In the genomic region with DNA sequence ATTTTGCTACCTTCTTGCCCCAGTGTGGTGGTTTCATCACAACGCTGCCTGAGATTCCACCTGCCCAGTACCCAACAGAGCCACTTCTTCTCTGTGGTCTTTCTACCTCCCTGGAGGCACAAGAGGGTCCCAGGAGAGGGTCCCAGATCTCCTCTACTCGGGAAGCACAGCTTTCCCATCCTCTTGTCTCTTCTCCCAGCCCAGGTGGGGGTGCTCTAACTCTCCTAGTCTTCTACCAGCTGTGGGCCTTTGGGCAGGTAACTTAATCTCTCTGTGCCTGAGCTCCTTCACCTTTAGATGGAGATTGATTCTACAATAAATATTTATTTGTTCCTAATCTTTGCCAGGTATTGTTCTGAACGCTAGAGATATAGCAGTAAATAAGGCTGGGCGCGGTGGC, we compare ENCODE assay signal across 16 cellular contexts. TPM values are rescaled to one million over a fixed set of nuclear protein-coding genes. Genes with fewer than 3 reads are reported as not detected.
DNase-seq lines count a peak whose midpoint lies in the region; ATAC-seq, FAIRE-seq and TF ChIP-seq lines count a peak whose summit lies in the region.
"Had no signal": no experiment of that assay in that cellular context is flagged by ENCODE, and none has a peak within 500 bp of the region (broad histone marks: within the 10 kb centered on the region; RNA-seq: fewer than 3 reads in every experiment).

No MANE protein-coding gene starts in this region.

- intact Hi-C loops in Caco-2 (cut with micrococcal nuclease; ENCODE audit: unreplicated experiment) (no loop called here), GM12878 (cut with micrococcal nuclease; ENCODE audit: unreplicated experiment) (no loop called here)

- TF ChIP-seq EP300 in Ishikawa (IDR thresholded peaks at IDR 0.05; ENCODE audit: borderline replicate concordance) = no peak
- TF ChIP-seq EP300 in GM12878 (IDR thresholded peaks at IDR 0.05; ENCODE audit: borderline replicate concordance in 1 of 2, control insufficient read depth in 1 of 2, low read depth in 2 of 2, low read length in 2 of 2) = no peak

- H3K23ac ChIP-seq in neuronal stem cell (ENCODE audit: low read depth, low read length, poor library complexity) = no peak overlapping the region

- ATAC-seq in GM12878 = no peak

- H3K27ac ChIP-seq in GM12878 (ENCODE audit: control insufficient read depth, insufficient read depth) = no peak overlapping the region
- no peak overlapping the region for H3K27ac ChIP-seq in neuronal stem cell (replicated peaks; ENCODE audit: low read length)

- H3K4me3 ChIP-seq in Caco-2 (ENCODE audit: low read depth, low read length) = no peak overlapping the region
- no peak overlapping the region for H3K4me3 ChIP-seq in GM12878
- H3K4me3 ChIP-seq in neuronal stem cell (ENCODE audit: low read length in 2 of 2) = no peak overlapping the region
- H3K4me3 ChIP-seq: BLaER1 treated with 17β-estradiol and CSF1 and Interleukin-3, amounts not matched to agents 10 nM and 100 nM had no signal

- H3K79me1 ChIP-seq in neuronal stem cell (ENCODE audit: low read depth, low read length) = no peaks in the 10 kb centered on the region

- no peak overlapping the region for H3K4ac ChIP-seq in neuronal stem cell (ENCODE audit: low read length)

- H3K9me3 ChIP-seq in Caco-2 = no peaks in the 10 kb centered on the region
- no peaks in the 10 kb centered on the region; the same call in 2 of the 3 replicates for H3K9me3 ChIP-seq in GM12878 (replicated peaks; ENCODE audit: control insufficient read depth, insufficient read depth, low read length)
- H3K9me3 ChIP-seq in neuronal stem cell (replicated peaks in 1 of 2; ENCODE audit: control insufficient read depth in 2 of 2, insufficient read depth in 1 of 2, low read depth in 1 of 2, low read length in 2 of 2) = no peaks in the 10 kb centered on the region

- TF ChIP-seq CTCF in Caco-2 (IDR thresholded peaks at IDR 0.05; ENCODE audit: insufficient read depth in 1 of 2, low read depth in 1 of 2, low read length in 1 of 2, severe bottlenecking in 1 of 2, unreplicated experiment in 1 of 2) = no peak
- no peak for TF ChIP-seq CTCF in GM12878 (IDR thresholded peaks at IDR 0.05 in 2 of 3, conservative IDR thresholded peaks at IDR 0.05 in 1 of 3; ENCODE audit: control insufficient read depth in 2 of 3, extremely low read depth in 1 of 3, insufficient read depth in 1 of 3, low read depth in 3 of 3, low read length in 3 of 3)

- BruUV-seq in Caco-2 (replicated peaks; lab: Mats Ljungman, UMichigan) (no TSS peak), GM12878 (replicated peaks; lab: Mats Ljungman, UMichigan) (no TSS peak)

- SMC1A ChIA-PET in GM12878 (lab: Charles Lee; ENCODE audit: uncharacterized antibody, unreplicated experiment) = interaction anchor here (1.0 kb wide), 1 partner anchor 63 kb away, joined by 3 read pairs; no protein-coding TSS in a partner anchor

- peaks cover 16% of the 10 kb centered on the region for H3K4me1 Mint-ChIP-seq in Caco-2 (ENCODE audit: low read depth, unreplicated experiment)
- peaks cover 60% of the 10 kb centered on the region for H3K4me1 Mint-ChIP-seq in T-helper 2 cell treated with Interferon-gamma antibody and Interleukin-4, amounts not matched to agents 5 μg/mL and 100 μg/mL, for 36 hours (ENCODE audit: low read depth)

- peak overlapping the region; percentile 56 for H3K27ac Mint-ChIP-seq in Caco-2 (ENCODE audit: unreplicated experiment)
- no peak overlapping the region for H3K27ac Mint-ChIP-seq in T-helper 2 cell treated with Interferon-gamma antibody and Interleukin-4, amounts not matched to agents 5 μg/mL and 100 μg/mL, for 36 hours
- H3K27ac Mint-ChIP-seq: CD4-positive, alpha-beta T cell had no signal

- no peak for FAIRE-seq in GM12878 (lab: Jason Lieb, UNC)
- FAIRE-seq: GM12891, H54 had no signal

- TF ChIP-seq RAD21 in Ishikawa (IDR thresholded peaks at IDR 0.05; ENCODE audit: low read depth) = 0 out of 2 replicates have a peak, but pooled peaks have one; percentile 6
- TF ChIP-seq RAD21 in GM12878 (IDR thresholded peaks at IDR 0.05; ENCODE audit: insufficient read depth, low read depth, low read length) = no peak

- H3K18ac ChIP-seq in neuronal stem cell (ENCODE audit: low read length) = peak overlapping the region; percentile 0

- CTCF ChIA-PET in Caco-2 (lab: Charles Lee) (interaction anchor here (1.2 kb wide), 1 partner anchor 14 kb away, joined by 3 read pairs; no protein-coding TSS in a partner anchor), GM12878 (lab: Yijun Ruan, JAX) (interaction anchor here (1.1 to 1.6 kb wide), 2 partner anchors 10 kb away, joined by 3 read pairs; no protein-coding TSS in a partner anchor)

- H2BK5ac ChIP-seq in neuronal stem cell (ENCODE audit: low read length) = no peak overlapping the region

- 60% methylated on average over 5 of the region's 5 CpGs for WGBS in GM12878 (ENCODE audit: insufficient coverage, insufficient replicate concordance, low lambda C conversion rate, missing lambda C conversion rate)
- WGBS in neuronal stem cell (ENCODE audit: extremely low coverage in 2 of 2, insufficient read length in 2 of 2, insufficient replicate concordance in 1 of 2), 2 donors = no CpG with 5 or more reads among the region's 5 CpGs

- H3K4me1 ChIP-seq in Caco-2 (peaks cover 46% of the 10 kb centered on the region), GM12878 (ENCODE audit: control insufficient read depth, insufficient read depth, low read length) (peaks cover 5% of the 10 kb centered on the region), neuronal stem cell (ENCODE audit: control insufficient read depth in 2 of 2, insufficient read depth in 1 of 2, low read depth in 1 of 2, low read length in 2 of 2) (no peaks in the 10 kb centered on the region)

- no peaks in the 10 kb centered on the region for H3K36me3 ChIP-seq in Caco-2 (ENCODE audit: control insufficient read depth, insufficient read depth, low read length)
- no peaks in the 10 kb centered on the region for H3K36me3 ChIP-seq in GM12878 (ENCODE audit: control insufficient read depth in 2 of 2, insufficient read depth in 2 of 2, low read length in 1 of 2)
- no peaks in the 10 kb centered on the region for H3K36me3 ChIP-seq in neuronal stem cell (replicated peaks in 1 of 2; ENCODE audit: control insufficient read depth in 2 of 2, insufficient read depth in 2 of 2, low read length in 2 of 2)
- H3K36me3 ChIP-seq: BLaER1 treated with 17β-estradiol and CSF1 and Interleukin-3, amounts not matched to agents 10 nM and 100 nM had no signal

- H2BK12ac ChIP-seq in neuronal stem cell (ENCODE audit: low read length) = no peak overlapping the region

- peak overlapping the region; percentile 15; the same call in 1 of the 2 replicates for H2AFZ ChIP-seq in GM12878 (ENCODE audit: control insufficient read depth, low read depth, low read length)
- no peak overlapping the region for H2AFZ ChIP-seq in neuronal stem cell (ENCODE audit: low read length)

- H4K91ac ChIP-seq in neuronal stem cell (ENCODE audit: low read depth, low read length, poor library complexity) = no peak overlapping the region

- no peaks in the 10 kb centered on the region for H3K27me3 Mint-ChIP-seq in Caco-2 (ENCODE audit: insufficient read depth, unreplicated experiment)
- no peaks in the 10 kb centered on the region for H3K27me3 Mint-ChIP-seq in T-helper 2 cell treated with Interferon-gamma antibody and Interleukin-4, amounts not matched to agents 5 μg/mL and 100 μg/mL, for 36 hours (ENCODE audit: low read depth)
- H3K27me3 Mint-ChIP-seq: CD4-positive, alpha-beta T cell had no signal

- no peaks in the 10 kb centered on the region for H3K9me3 Mint-ChIP-seq in Caco-2 (ENCODE audit: unreplicated experiment)
- no peaks in the 10 kb centered on the region for H3K9me3 Mint-ChIP-seq in T-helper 2 cell treated with Interferon-gamma antibody and Interleukin-4, amounts not matched to agents 5 μg/mL and 100 μg/mL, for 36 hours
- H3K9me3 Mint-ChIP-seq: CD4-positive, alpha-beta T cell had no signal

- no peaks in the 10 kb centered on the region for H4K20me1 ChIP-seq in GM12878 (ENCODE audit: control insufficient read depth, insufficient read depth)
- H4K20me1 ChIP-seq: BLaER1 treated with 17β-estradiol and CSF1 and Interleukin-3, amounts not matched to agents 10 nM and 100 nM had no signal

- H4K8ac ChIP-seq in neuronal stem cell (ENCODE audit: low read depth, low read length) = no peak overlapping the region

- H3K79me2 ChIP-seq in GM12878 (ENCODE audit: control insufficient read depth, insufficient read depth, low read length) = no peaks in the 10 kb centered on the region

- RAD21 ChIA-PET in GM12878 (lab: Charles Lee; ENCODE audit: unreplicated experiment) = no interaction called here

- H3K14ac ChIP-seq in neuronal stem cell (ENCODE audit: low read length) = no peak overlapping the region

- H3K4me3 Mint-ChIP-seq in Caco-2 (ENCODE audit: unreplicated experiment) = no peak overlapping the region
- H3K4me3 Mint-ChIP-seq in T-helper 2 cell treated with Interferon-gamma antibody and Interleukin-4, amounts not matched to agents 5 μg/mL and 100 μg/mL, for 36 hours = no peak overlapping the region
- H3K4me3 Mint-ChIP-seq: CD4-positive, alpha-beta T cell had no signal

- H2BK120ac ChIP-seq in neuronal stem cell (ENCODE audit: low read depth, low read length) = no peak overlapping the region

- H3K27me3 ChIP-seq in Caco-2 (replicated peaks; ENCODE audit: control insufficient read depth, insufficient read depth, low read length) (no peaks in the 10 kb centered on the region), GM12878 (replicated peaks in 1 of 2; ENCODE audit: control insufficient read depth in 2 of 2, insufficient read depth in 2 of 2, low read length in 1 of 2) (no peaks in the 10 kb centered on the region), neuronal stem cell (ENCODE audit: control insufficient read depth in 3 of 3, insufficient read depth in 3 of 3, low read depth in 1 of 3, low read length in 3 of 3) (no peaks in the 10 kb centered on the region)
- H3K27me3 ChIP-seq: BLaER1 treated with 17β-estradiol and CSF1 and Interleukin-3, amounts not matched to agents 10 nM and 100 nM had no signal

- DNase-seq in Caco-2 = no peak
- no peak for DNase-seq in GM12878 (ENCODE audit: low read depth, low spot score)
- no peak for DNase-seq in neuronal stem cell (ENCODE audit: low spot score)
- DNase-seq in NCI-H1694 treated with DMSO at 0.1 percent for 48 hours (lab: John Stamatoyannopoulos, UW) = no peak
- no peak for DNase-seq in NCI-H446 treated with DMSO at 0.1 percent for 48 hours (lab: John Stamatoyannopoulos, UW)
- DNase-seq in T-helper 2 cell treated with Interferon-gamma antibody and Interleukin-4, amounts not matched to agents 5 μg/mL and 100 μg/mL, for 36 hours (ENCODE audit: low spot score) = no peak
- DNase-seq: ACHN; CD4-positive, alpha-beta T cell; DMS79 had no signal

- H3K9ac ChIP-seq in GM12878 (ENCODE audit: control insufficient read depth, insufficient read depth, low read length) (no peak overlapping the region), neuronal stem cell (ENCODE audit: low read depth, low read length, poor library complexity) (no peak overlapping the region)

- H3K4me2 ChIP-seq in GM12878 (ENCODE audit: control insufficient read depth, insufficient read depth) (no peak overlapping the region), neuronal stem cell (ENCODE audit: insufficient read depth, low read length, poor library complexity, severe bottlenecking) (no peak overlapping the region)

- no peak overlapping the region for H2AK5ac ChIP-seq in neuronal stem cell (ENCODE audit: low read depth, low read length)

- H3K36me3 Mint-ChIP-seq in Caco-2 (ENCODE audit: insufficient read depth, unreplicated experiment) = no peaks in the 10 kb centered on the region
- peaks cover 4% of the 10 kb centered on the region for H3K36me3 Mint-ChIP-seq in T-helper 2 cell treated with Interferon-gamma antibody and Interleukin-4, amounts not matched to agents 5 μg/mL and 100 μg/mL, for 36 hours (ENCODE audit: low read depth)

- POLR2A ChIA-PET in Caco-2 (lab: Charles Lee) = no interaction called here
- POLR2A ChIA-PET in GM12878 (lab: Charles Lee) = interaction anchor here (0.6 kb wide), 1 partner anchor 8 kb away, joined by 3 read pairs; no protein-coding TSS in a partner anchor

- TF ChIP-seq POLR2A in GM12878 (IDR thresholded peaks at IDR 0.05; ENCODE audit: low read depth, low read length) = no peak

- no peak overlapping the region for H2BK15ac ChIP-seq in neuronal stem cell (ENCODE audit: low read length)

- in situ Hi-C loops in GM12878 (cut with MboI) = no loop called here

RNA-seq across cellular contexts. Expression of a gene that starts 1.8 kb away (rescaled TPM):
- total RNA-seq in Caco-2 (2022) (not detected in 2 replicates), GM12878 (2014; rRNA removed) (not detected in 2 replicates), GM12878 (2014; rRNA removed; fragmentation: Illumina TruSeq; extraction: Trizol) (not detected in 2 replicates), GM12878 (2021) (not detected in 2 replicates)
- not detected in 2 replicates for total RNA-seq in GM12878 (2013; cell fraction: nucleolus; rRNA removed)
- polyA plus RNA-seq in GM12878 (2011; ENCODE audit: low read depth) = not detected
- polyA plus RNA-seq in GM12878 (2011; rRNA removed) (not detected in 2 replicates), GM12878 (2014; fragmentation: Illumina TruSeq; extraction: Trizol) (not detected in 2 replicates), GM12878 (2014; fragmentation: Nextera tagmentation; extraction: Ambion mirVana) (not detected), GM12878 (2014; rRNA removed) (not detected in 2 replicates), GM12878 (2016; fragmentation: Nextera tagmentation; extraction: Ambion mirVana) (not detected)
- not detected in 2 replicates for polyA plus RNA-seq in GM12878 (2011; cell fraction: cytosol; rRNA removed)
- not detected in 2 replicates for polyA plus RNA-seq in GM12878 (2011; cell fraction: nucleus; rRNA removed)
- polyA plus RNA-seq in GM12878 (2012) = not detected in 2 replicates
- polyA minus RNA-seq in GM12878 (2011; rRNA and poly(A)+ RNA removed) = not detected in 2 replicates
- not detected in 2 replicates for polyA minus RNA-seq in GM12878 (2011; cell fraction: cytosol; rRNA and poly(A)+ RNA removed)
- not detected in 2 replicates for polyA minus RNA-seq in GM12878 (2011; cell fraction: nucleus; rRNA and poly(A)+ RNA removed)
- polyA plus RNA-seq in neuronal stem cell (2013, experiment 1 of 2) = not detected
- polyA plus RNA-seq in neuronal stem cell (2013, experiment 2 of 2) = not detected
- total RNA-seq: A172; CD4-positive, alpha-beta T cell; G401; HT1080 had no signal
